Comparison of ENCODE assay signal across 29 cellular contexts in genomic region chr17:63470116-63470515, GRCh38. TPM values are rescaled to one million over a fixed set of nuclear protein-coding genes. Genes with fewer than 3 reads are reported as not detected.
"Had no signal": no experiment of that assay in that cellular context is flagged by ENCODE, and none has a peak within 500 bp of the region (broad histone marks: within the 10 kb centered on the region; RNA-seq: fewer than 3 reads in every experiment).

No MANE protein-coding gene starts in this region.

- H3K4me1 ChIP-seq: prostate gland, sigmoid colon, tibial nerve, uterus had no signal

- ATAC-seq: left colon; natural killer cell; pancreas; right cardiac atrium; stimulated activated memory B cell treated with anti-CD40 and anti-IgM and Interleukin-4, amounts not matched to agents 10 μg/mL and 1 μg/mL and 100 μg/mL, for 72 hours; stimulated activated naive CD8-positive, alpha-beta T cell treated with anti-CD3 and anti-CD28 coated beads, Interleukin-15, amount 100 ng/mL, for 72 hours had no signal

- H3K4me3 ChIP-seq: left ventricle myocardium inferior, lung, pancreas, prostate gland, sigmoid colon, spleen, tibial nerve, uterus had no signal

- H3K36me3 Mint-ChIP-seq: immature natural killer cell; mesothelial cell of epicardium; naive B cell; natural killer cell; stimulated activated memory B cell treated with anti-CD40 and anti-IgM and Interleukin-4, amounts not matched to agents 10 μg/mL and 1 μg/mL and 100 μg/mL, for 72 hours; type B pancreatic cell had no signal

- H3K4me1 Mint-ChIP-seq: immature natural killer cell; natural killer cell; stimulated activated naive CD8-positive, alpha-beta T cell treated with anti-CD3 and anti-CD28 coated beads, Interleukin-15, amount 100 ng/mL, for 72 hours had no signal

- H3K4me3 Mint-ChIP-seq: immature natural killer cell; mesothelial cell of epicardium; naive B cell; natural killer cell; nephron progenitor cell; stimulated activated memory B cell treated with anti-CD40 and anti-IgM and Interleukin-4, amounts not matched to agents 10 μg/mL and 1 μg/mL and 100 μg/mL, for 72 hours; stimulated activated naive CD8-positive, alpha-beta T cell treated with anti-CD3 and anti-CD28 coated beads, Interleukin-15, amount 100 ng/mL, for 72 hours; type B pancreatic cell had no signal

- H3K36me3 ChIP-seq: left ventricle myocardium inferior, pancreas, prostate gland, sigmoid colon, spleen, tibial nerve, uterus had no signal

- H3K9me3 Mint-ChIP-seq: immature natural killer cell; natural killer cell; stimulated activated memory B cell treated with anti-CD40 and anti-IgM and Interleukin-4, amounts not matched to agents 10 μg/mL and 1 μg/mL and 100 μg/mL, for 72 hours; stimulated activated naive CD8-positive, alpha-beta T cell treated with anti-CD3 and anti-CD28 coated beads, Interleukin-15, amount 100 ng/mL, for 72 hours; type B pancreatic cell had no signal

- H3K27ac Mint-ChIP-seq: immature natural killer cell; mesothelial cell of epicardium; naive B cell; natural killer cell; nephron progenitor cell; stimulated activated memory B cell treated with anti-CD40 and anti-IgM and Interleukin-4, amounts not matched to agents 10 μg/mL and 1 μg/mL and 100 μg/mL, for 72 hours; stimulated activated naive CD8-positive, alpha-beta T cell treated with anti-CD3 and anti-CD28 coated beads, Interleukin-15, amount 100 ng/mL, for 72 hours; type B pancreatic cell had no signal

- H3K27me3 ChIP-seq: pancreas, uterus had no signal

- H3K27ac ChIP-seq: left ventricle myocardium inferior, pancreas, prostate gland, sigmoid colon, spleen, tibial nerve, uterus had no signal

- DNase-seq: hypothalamus; immature natural killer cell; kidney; left colon; left ventricle myocardium inferior; mesendoderm; naive B cell; natural killer cell; nephron progenitor cell; pancreas; retina; sigmoid colon; small intestine; spleen; stimulated activated CD4-positive, alpha-beta T cell treated with anti-CD3 and anti-CD28 coated beads, Interleukin-4, amount 100 ng/mL, for 24 hours; stimulated activated naive CD4-positive, alpha-beta T cell treated with Interleukin-2 at 50 U/mL for 16 hours; stimulated activated naive CD8-positive, alpha-beta T cell treated with anti-CD3 and anti-CD28 coated beads, Interleukin-15, amount 100 ng/mL, for 72 hours; substantia nigra; uterus had no signal

- H3K9me3 ChIP-seq: left ventricle myocardium inferior, pancreas, prostate gland, sigmoid colon, spleen, tibial nerve, uterus had no signal

RNA-seq across cellular contexts. Expression of gene KCNH6, which starts 53.0 kb away (rescaled TPM):
- total RNA-seq: left ventricle myocardium inferior, mesothelial cell of epicardium, mononuclear cell, natural killer cell, omental fat pad, right cardiac atrium, sigmoid colon, spleen, tibial nerve, ureter, uterus had no signal
- polyA plus RNA-seq: immature natural killer cell, right cardiac atrium, spleen had no signal
